ENCODE assay signal across 8 cellular contexts in the genomic region with DNA sequence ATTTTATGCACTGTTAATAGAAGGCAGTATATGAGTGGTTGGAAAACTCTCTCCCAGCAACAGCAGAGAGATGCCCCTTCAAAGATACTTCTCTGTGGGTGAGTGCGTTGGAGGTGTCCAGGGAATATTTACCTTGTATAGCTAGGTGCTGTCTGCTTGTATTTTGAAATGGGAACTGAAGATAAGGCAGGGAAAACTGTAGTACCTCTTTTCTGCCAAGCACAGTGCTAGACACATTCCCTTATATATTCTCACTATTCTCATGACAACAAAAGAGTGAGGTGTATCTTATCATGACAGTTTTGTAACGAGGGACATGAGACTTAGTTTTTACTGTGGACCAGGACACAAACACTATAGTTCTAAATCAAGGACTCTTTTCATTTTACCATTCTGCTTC. TPM values are rescaled to one million over a fixed set of nuclear protein-coding genes. Genes with fewer than 3 reads are reported as not detected.
DNase-seq lines count a peak whose midpoint lies in the region; ATAC-seq and TF ChIP-seq lines count a peak whose summit lies in the region.

No MANE protein-coding gene starts in this region.

- TF ChIP-seq CTCF in body of pancreas (IDR thresholded peaks at IDR 0.05): peak in 6 of 7 experiments; percentile 7 to 43 (median 40)

- ATAC-seq in body of pancreas (no peak), GM19324 (IDR thresholded peaks at IDR 0.05; ENCODE audit: low FRiP score, unreplicated experiment) (no peak), GM21528 (IDR thresholded peaks at IDR 0.05; ENCODE audit: low FRiP score, unreplicated experiment) (no peak)
- ATAC-seq in natural killer cell treated with Interleukin-12 subunit alpha and Interleukin-12 subunit beta and Interleukin-15 and Interleukin-18, amount 100 ng/mL, for 72 hours: no peak

- no peak overlapping the region for H3K27ac ChIP-seq in body of pancreas

- H3K36me3 Mint-ChIP-seq in natural killer cell treated with Interleukin-12 subunit alpha and Interleukin-12 subunit beta and Interleukin-15 and Interleukin-18, amount 100 ng/mL, for 72 hours: peaks cover 25% of the 10 kb centered on the region

- peak overlapping the region; percentile 82 for H3K4me3 Mint-ChIP-seq in natural killer cell treated with Interleukin-12 subunit alpha and Interleukin-12 subunit beta and Interleukin-15 and Interleukin-18, amount 100 ng/mL, for 72 hours

- H3K27me3 ChIP-seq in body of pancreas: no peaks in the 10 kb centered on the region

- H3K36me3 ChIP-seq in body of pancreas (replicated peaks in 1 of 2; ENCODE audit: insufficient read depth in 1 of 2, low read depth in 2 of 2): no peaks in the 10 kb centered on the region

- H3K9me3 ChIP-seq in body of pancreas: no peaks in the 10 kb centered on the region

- no peaks in the 10 kb centered on the region for H3K27me3 Mint-ChIP-seq in natural killer cell treated with Interleukin-12 subunit alpha and Interleukin-12 subunit beta and Interleukin-15 and Interleukin-18, amount 100 ng/mL, for 72 hours

- peak overlapping the region; percentile 95 to 97 for H3K27ac Mint-ChIP-seq in natural killer cell treated with Interleukin-12 subunit alpha and Interleukin-12 subunit beta and Interleukin-15 and Interleukin-18, amount 100 ng/mL, for 72 hours

- no peaks in the 10 kb centered on the region for H3K9me3 Mint-ChIP-seq in natural killer cell treated with Interleukin-12 subunit alpha and Interleukin-12 subunit beta and Interleukin-15 and Interleukin-18, amount 100 ng/mL, for 72 hours

- peaks cover 75 to 78% of the 10 kb centered on the region in 2 donors for H3K4me1 Mint-ChIP-seq in natural killer cell treated with Interleukin-12 subunit alpha and Interleukin-12 subunit beta and Interleukin-15 and Interleukin-18, amount 100 ng/mL, for 72 hours (ENCODE audit: low read depth in 2 of 2)

- intact Hi-C loops in body of pancreas (cut with DNase I): no loop called here

- no peak for TF ChIP-seq POLR2A in body of pancreas (IDR thresholded peaks at IDR 0.05)

- DNase-seq in NCI-H1105 treated with DMSO at 0.1 percent for 48 hours (lab: John Stamatoyannopoulos, UW) (peak; percentile 39), NCI-H1105 (lab: John Stamatoyannopoulos, UW) (no peak), Kasumi-1 (lab: John Stamatoyannopoulos, UW) (peak; percentile 67 to 68), body of pancreas (no peak), GOT3 (lab: John Stamatoyannopoulos, UW) (no peak)
- no peak for DNase-seq in natural killer cell treated with Interleukin-12 subunit alpha and Interleukin-12 subunit beta and Interleukin-15 and Interleukin-18, amount 100 ng/mL, for 72 hours (ENCODE audit: low spot score)

- H3K4me1 ChIP-seq in body of pancreas: peaks cover 28% of the 10 kb centered on the region

- 17 to 19% methylated on average over 2 of the region's 2 CpGs for WGBS in body of pancreas, 2 donors

- H3K4me3 ChIP-seq in body of pancreas: no peak overlapping the region

RNA-seq across cellular contexts. Expression of a gene that starts 2.1 kb away (rescaled TPM):
- 10 to 100 TPM; 20.1 to 21.8 TPM for total RNA-seq in body of pancreas
- total RNA-seq in natural killer cell treated with Interleukin-12 subunit alpha and Interleukin-12 subunit beta and Interleukin-15 and Interleukin-18, amount 100 ng/mL, for 72 hours: 10 to 100 TPM; 54.8 to 69.7 TPM

Comparison
In these comparisons a context has a peak if more than half of its experiments do, and no peak if none do; other contexts are left out.
1. DNase-seq: peak in NCI-H1105 treated with DMSO at 0.1 percent for 48 hours (single experiment) and Kasumi-1 (2 of 2); none in NCI-H1105 (single experiment), body of pancreas (0 of 4), natural killer cell treated with Interleukin-12 subunit alpha and Interleukin-12 subunit beta and Interleukin-15 and Interleukin-18, amount 100 ng/mL, for 72 hours (single experiment) and GOT3 (single experiment).